ENCODE assay signal across 20 cellular contexts in the genomic region with DNA sequence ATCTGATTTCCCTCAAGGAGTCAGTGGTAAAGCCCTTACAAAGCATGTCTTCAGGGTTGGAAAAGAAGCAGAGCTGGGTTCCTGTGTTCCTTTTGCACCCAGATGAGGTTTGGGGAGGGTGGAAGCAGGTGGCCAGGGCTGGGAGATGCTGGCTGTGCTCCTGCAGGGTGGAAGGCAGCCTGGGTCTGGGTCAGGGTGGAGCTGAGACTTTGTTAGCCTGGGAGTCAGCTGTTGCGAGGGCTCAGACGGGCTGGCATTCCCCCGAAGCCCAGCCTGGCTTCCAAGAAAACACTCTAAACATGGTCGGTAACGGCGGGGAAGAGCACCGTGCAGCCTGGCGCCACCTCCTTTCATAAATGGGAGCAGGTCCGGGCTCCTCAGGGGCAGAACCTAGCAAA. TPM values are rescaled to one million over a fixed set of nuclear protein-coding genes. Genes with fewer than 3 reads are reported as not detected.
DNase-seq lines count a peak whose midpoint lies in the region; ATAC-seq and TF ChIP-seq lines count a peak whose summit lies in the region.
"Had no signal": no experiment of that assay in that cellular context is flagged by ENCODE, and none has a peak within 500 bp of the region (broad histone marks: within the 10 kb centered on the region; RNA-seq: fewer than 3 reads in every experiment).

No MANE protein-coding gene starts in this region.

- no peak for TF ChIP-seq POLR2A in sigmoid colon (IDR thresholded peaks at IDR 0.05)

- H3K27me3 ChIP-seq in KMS-11 (ENCODE audit: insufficient read depth, low read depth) (no peaks in the 10 kb centered on the region), fibroblast of lung (ENCODE audit: control insufficient read depth, insufficient read depth, low read length) (no peaks in the 10 kb centered on the region), sigmoid colon (no peaks in the 10 kb centered on the region)
- H3K27me3 ChIP-seq: gastroesophageal sphincter had no signal

- peak overlapping the region; percentile 76 for H3K27ac Mint-ChIP-seq in activated CD4-positive, alpha-beta T cell treated with anti-CD3 and anti-CD28 coated beads, Interleukin-2, amount 10 ng/mL, durations not matched to agents 7 days and 5 days
- H3K27ac Mint-ChIP-seq in activated naive CD4-positive, alpha-beta T cell treated with anti-CD3 and anti-CD28 coated beads, Interleukin-2, amount 50 U/mL, for 72 hours, result no peak overlapping the region
- H3K27ac Mint-ChIP-seq: activated naive CD8-positive, alpha-beta T cell had no signal

- 83% methylated on average over 9 of the region's 9 CpGs for WGBS in sigmoid colon, 2 donors

- peaks cover 72% of the 10 kb centered on the region for H3K4me1 ChIP-seq in KMS-11 (ENCODE audit: low read depth, poor library complexity, severe bottlenecking)
- H3K4me1 ChIP-seq in fibroblast of lung (ENCODE audit: control insufficient read depth, extremely low read depth, insufficient read depth, low read length), result peaks cover 24% of the 10 kb centered on the region
- peaks cover 0 to 26% (median 19%) of the 10 kb centered on the region in 4 donors for H3K4me1 ChIP-seq in sigmoid colon

- ATAC-seq in GM21717 (IDR thresholded peaks at IDR 0.05; ENCODE audit: unreplicated experiment), result no peak
- no peak for ATAC-seq in activated naive CD4-positive, alpha-beta T cell treated with anti-CD3 and anti-CD28 coated beads, Interleukin-2, amount 50 U/mL, for 72 hours
- ATAC-seq in HG03196 (IDR thresholded peaks at IDR 0.05; ENCODE audit: unreplicated experiment), result no peak
- ATAC-seq: gastroesophageal sphincter had no signal

- H3K4me3 Mint-ChIP-seq in activated CD4-positive, alpha-beta T cell treated with anti-CD3 and anti-CD28 coated beads, Interleukin-2, amount 10 ng/mL, durations not matched to agents 7 days and 5 days, result no peak overlapping the region
- H3K4me3 Mint-ChIP-seq: activated naive CD8-positive, alpha-beta T cell had no signal

- no peak for TF ChIP-seq EP300 in sigmoid colon (IDR thresholded peaks at IDR 0.05)

- intact Hi-C loops in sigmoid colon (cut with DNase I), result no loop called here

- H3K9ac ChIP-seq in KMS-11 (peak overlapping the region; percentile 15; the same call in 1 of the 2 replicates), fibroblast of lung (ENCODE audit: insufficient read depth, low read length) (no peak overlapping the region)

- H3K36me3 Mint-ChIP-seq in activated CD4-positive, alpha-beta T cell treated with anti-CD3 and anti-CD28 coated beads, Interleukin-2, amount 10 ng/mL, durations not matched to agents 7 days and 5 days (ENCODE audit: low read depth), result no peaks in the 10 kb centered on the region
- no peaks in the 10 kb centered on the region for H3K36me3 Mint-ChIP-seq in activated naive CD4-positive, alpha-beta T cell treated with anti-CD3 and anti-CD28 coated beads, Interleukin-2, amount 50 U/mL, for 72 hours
- H3K36me3 Mint-ChIP-seq: activated naive CD8-positive, alpha-beta T cell had no signal

- peak overlapping the region; percentile 58 for H3K4me2 ChIP-seq in KMS-11
- H3K4me2 ChIP-seq in fibroblast of lung (ENCODE audit: extremely low read depth, insufficient read depth, low read length), result no peak overlapping the region

- H3K27ac ChIP-seq in KMS-11 (peak overlapping the region; percentile 50), fibroblast of lung (ENCODE audit: insufficient read depth, low read length) (peak overlapping the region; percentile 2), sigmoid colon (peak overlapping the region in 3 of 4 donors; percentile 6 to 50 (median 48))
- H3K27ac ChIP-seq: gastroesophageal sphincter had no signal

- CTCF ChIA-PET in activated CD4-positive, alpha-beta T cell treated with anti-CD3 and anti-CD28 coated beads, Interleukin-2, amount 10 ng/mL, durations not matched to agents 7 days and 5 days (lab: Charles Lee), result interaction anchor here (0.6 to 9.2 kb wide), 7 partner anchors 8 to 253 kb away, joined by 3 to 95 read pairs (median 5); a partner anchor contains a TSS

- peak overlapping the region; percentile 16; the same call in 1 of the 2 replicates for H2AFZ ChIP-seq in KMS-11 (ENCODE audit: low read depth)
- no peak overlapping the region for H2AFZ ChIP-seq in fibroblast of lung (ENCODE audit: low read length)

- H3K9me3 ChIP-seq in fibroblast of lung (ENCODE audit: control insufficient read depth, insufficient read depth, low read depth, low read length) (no peaks in the 10 kb centered on the region), sigmoid colon (no peaks in the 10 kb centered on the region)
- H3K9me3 ChIP-seq: gastroesophageal sphincter had no signal

- TF ChIP-seq CTCF in KMS-11 (conservative IDR thresholded peaks at IDR 0.05; ENCODE audit: low read depth, low read length) (no peak), fibroblast of lung (conservative IDR thresholded peaks at IDR 0.05 in 1 of 2, IDR thresholded peaks at IDR 0.05 in 1 of 2; ENCODE audit: low read depth in 1 of 2, low read length in 2 of 2) (no peak), sigmoid colon (IDR thresholded peaks at IDR 0.05) (no peak)

- no peaks in the 10 kb centered on the region for H3K27me3 Mint-ChIP-seq in activated CD4-positive, alpha-beta T cell treated with anti-CD3 and anti-CD28 coated beads, Interleukin-2, amount 10 ng/mL, durations not matched to agents 7 days and 5 days
- H3K27me3 Mint-ChIP-seq: activated naive CD8-positive, alpha-beta T cell had no signal

- POLR2A ChIA-PET in activated CD4-positive, alpha-beta T cell treated with anti-CD3 and anti-CD28 coated beads, Interleukin-2, amount 10 ng/mL, durations not matched to agents 7 days and 5 days (lab: Charles Lee), result no interaction called here

- H3K4me3 ChIP-seq in KMS-11 (IDR thresholded peaks at IDR 0.05; ENCODE audit: insufficient read depth, low read depth, low read length) (no peak overlapping the region), fibroblast of lung (replicated peaks in 1 of 4; ENCODE audit: control extremely low read depth in 1 of 4, insufficient read depth in 1 of 4, low read depth in 3 of 4, low read length in 4 of 4) (no peak overlapping the region), sigmoid colon (no peak overlapping the region)
- H3K4me3 ChIP-seq: gastroesophageal sphincter had no signal

- H3K4me1 Mint-ChIP-seq in activated CD4-positive, alpha-beta T cell treated with anti-CD3 and anti-CD28 coated beads, Interleukin-2, amount 10 ng/mL, durations not matched to agents 7 days and 5 days, result peaks cover 54% of the 10 kb centered on the region

- no peak for DNase-seq in activated CD4-positive, alpha-beta T cell treated with anti-CD3 and anti-CD28 coated beads, Interleukin-2, amount 10 ng/mL, durations not matched to agents 7 days and 5 days
- no peak for DNase-seq in activated CD4-positive, alpha-beta T cell treated with anti-CD3 and anti-CD28 coated beads, Interleukin-2, amount 50 U/mL, for 48 hours
- DNase-seq in fibroblast of lung (ENCODE audit: low read depth in 2 of 2) (no peak), sigmoid colon (no peak)
- no peak for DNase-seq in activated naive CD4-positive, alpha-beta T cell treated with anti-CD3 and anti-CD28 coated beads, Interleukin-2, amount 50 U/mL, for 72 hours (ENCODE audit: low spot score in 2 of 2)
- DNase-seq: activated CD4-positive, alpha-beta T cell treated with anti-CD3 and anti-CD28 coated beads, Interleukin-2, amount 50 U/mL, for 1 hour; activated T-cell treated with anti-CD3 and anti-CD28 coated beads for 4 hours; effector CD8-positive, alpha-beta T cell; NCI-H146; NCI-H2171 treated with DMSO at 0.1 percent for 48 hours; NCI-H526; SW 1271 had no signal

- H3K79me2 ChIP-seq in KMS-11 (ENCODE audit: insufficient read depth, low read depth) (no peaks in the 10 kb centered on the region), fibroblast of lung (ENCODE audit: control insufficient read depth, insufficient read depth, low read length) (no peaks in the 10 kb centered on the region)

- no peaks in the 10 kb centered on the region for H3K9me3 Mint-ChIP-seq in activated CD4-positive, alpha-beta T cell treated with anti-CD3 and anti-CD28 coated beads, Interleukin-2, amount 10 ng/mL, durations not matched to agents 7 days and 5 days
- H3K9me3 Mint-ChIP-seq in activated naive CD4-positive, alpha-beta T cell treated with anti-CD3 and anti-CD28 coated beads, Interleukin-2, amount 50 U/mL, for 72 hours, result no peaks in the 10 kb centered on the region

- H4K20me1 ChIP-seq in KMS-11 (ENCODE audit: insufficient read depth) (no peaks in the 10 kb centered on the region), fibroblast of lung (ENCODE audit: control insufficient read depth, extremely low read depth, insufficient read depth, low read length) (no peaks in the 10 kb centered on the region)

- no peaks in the 10 kb centered on the region for H3K36me3 ChIP-seq in KMS-11 (ENCODE audit: insufficient read depth)
- H3K36me3 ChIP-seq in fibroblast of lung (ENCODE audit: control insufficient read depth, insufficient read depth, low read length), result no peaks in the 10 kb centered on the region
- no peaks in the 10 kb centered on the region for H3K36me3 ChIP-seq in sigmoid colon
- H3K36me3 ChIP-seq: gastroesophageal sphincter had no signal

RNA-seq across cellular contexts. Expression of a gene that starts 43.7 kb away (rescaled TPM):
- total RNA-seq in activated CD4-positive, alpha-beta T cell treated with anti-CD3 and anti-CD28 coated beads, Interleukin-2, amount 10 ng/mL, durations not matched to agents 7 days and 5 days, result not detected
- total RNA-seq in fibroblast of lung (not detected in 2 replicates), sigmoid colon (1 to 10 TPM in 2 of 4 donors, not detected in 2; 1.1 to 1.4 TPM)
- polyA plus RNA-seq in fibroblast of lung (not detected in 2 replicates), sigmoid colon (100 to 1,000 TPM in 1 of 3 donors, 10 to 100 TPM in 2; 81.7 to 212 (median 84.4) TPM)
- not detected in 2 replicates for polyA plus RNA-seq in fibroblast of lung (2012)
- not detected in 2 replicates for polyA minus RNA-seq in fibroblast of lung (ENCODE audit: low replicate concordance)
- not detected for total RNA-seq in activated naive CD4-positive, alpha-beta T cell treated with anti-CD3 and anti-CD28 coated beads, Interleukin-2, amount 50 U/mL, for 72 hours
- total RNA-seq: esophagus mucosa, MCF 10A had no signal
- polyA plus RNA-seq: BJ had no signal
